In genomic region chr9:89095755-89096154, GRCh38 we compare ENCODE assay signal across 14 cellular contexts.
"Had no signal": no experiment of that assay in that cellular context is flagged by ENCODE, and none has a peak within 500 bp of the region (broad histone marks: within the 10 kb centered on the region; RNA-seq: fewer than 3 reads in every experiment).

No MANE protein-coding gene starts in this region.

- H3K27ac ChIP-seq: foreskin keratinocyte, right atrium auricular region, SJSA1, spleen, transverse colon had no signal

- H3K4me1 ChIP-seq: foreskin keratinocyte, spleen, transverse colon had no signal

- H3K27me3 ChIP-seq: right atrium auricular region, SJSA1, transverse colon had no signal

- DNase-seq: activated CD4-positive, alpha-beta T cell treated with anti-CD3 and anti-CD28 coated beads, Interleukin-2, amount 50 U/mL, for 48 hours; activated CD8-positive, alpha-beta memory T cell treated with anti-CD3 and anti-CD28 coated beads, Interleukin-2, amount 10 ng/mL, durations not matched to agents 7 days and 5 days; activated naive CD4-positive, alpha-beta T cell treated with anti-CD3 and anti-CD28 coated beads, Interleukin-2, amount 10 ng/mL, durations not matched to agents 7 days and 5 days; activated T-cell treated with anti-CD3 and anti-CD28 coated beads, Interleukin-2, amount 50 U/mL, for 72 hours; foreskin keratinocyte; kidney; spleen; stimulated activated CD4-positive, alpha-beta T cell treated with anti-CD3 and anti-CD28 coated beads, Interleukin-1b, Interleukin-23, amount 100 ng/mL, for 48 hours; SW 1271; transverse colon had no signal

- ATAC-seq: activated CD4-positive, CD25-positive, alpha-beta regulatory T cell treated with anti-CD3 and anti-CD28 coated beads, Interleukin-2, amount 50 U/mL, for 24 hours; activated CD8-positive, alpha-beta memory T cell treated with anti-CD3 and anti-CD28 coated beads, Interleukin-2, amount 10 ng/mL, durations not matched to agents 7 days and 5 days; activated T-cell treated with anti-CD3 and anti-CD28 coated beads, Interleukin-2, amount 50 U/mL, for 72 hours; foreskin keratinocyte; stimulated activated memory B cell treated with anti-CD40 and anti-IgM and Interleukin-4, amounts not matched to agents 10 μg/mL and 1 μg/mL and 100 μg/mL, for 72 hours had no signal

- H3K4me3 ChIP-seq: right atrium auricular region, SJSA1, spleen, transverse colon had no signal

- H3K36me3 ChIP-seq: right atrium auricular region, SJSA1, spleen, transverse colon had no signal
